1 cellular context compared by ENCODE assay signal in genomic region chr18:62693659-62694058, GRCh38.
TF ChIP-seq lines count a peak whose summit lies in the region.

No MANE protein-coding gene starts in this region.

TF ChIP-seq in HepG2, 621 proteins besides CTCF, POLR2A, EP300 and RAD21 (continued from another document):
- TF ChIP-seq DZIP1 (CRISPR knock-in tag; IDR thresholded peaks at IDR 0.05) (no peak), SAFB2 (CRISPR knock-in tag; IDR thresholded peaks at IDR 0.05; ENCODE audit: borderline replicate concordance, low read depth) (no peak), MTERF4 (CRISPR knock-in tag; IDR thresholded peaks at IDR 0.05) (no peak), HES4 (CRISPR knock-in tag; IDR thresholded peaks at IDR 0.05; ENCODE audit: borderline replicate concordance) (no peak), POLR2AphosphoS2 (IDR thresholded peaks at IDR 0.05; ENCODE audit: low read depth, low read length) (no peak), ZNF441 (CRISPR knock-in tag; IDR thresholded peaks at IDR 0.05; ENCODE audit: borderline replicate concordance) (no peak), ZNF160 (CRISPR knock-in tag; IDR thresholded peaks at IDR 0.05) (no peak), NR2C2 (CRISPR knock-in tag; IDR thresholded peaks at IDR 0.05; ENCODE audit: borderline replicate concordance) (no peak), ZNF225 (CRISPR knock-in tag; IDR thresholded peaks at IDR 0.05) (no peak), ZNF724P (CRISPR knock-in tag; IDR thresholded peaks at IDR 0.05; ENCODE audit: borderline replicate concordance) (no peak), ZNF788 (CRISPR knock-in tag; IDR thresholded peaks at IDR 0.05; ENCODE audit: borderline replicate concordance) (no peak), TSC22D2 (CRISPR knock-in tag; IDR thresholded peaks at IDR 0.05; ENCODE audit: borderline replicate concordance) (no peak), FOSL2 (CRISPR knock-in tag; IDR thresholded peaks at IDR 0.05) (peak; percentile 31; the same call in 1 of the 2 replicates), ZNF562 (CRISPR knock-in tag; IDR thresholded peaks at IDR 0.05; ENCODE audit: borderline replicate concordance) (no peak), ZNF572 (CRISPR knock-in tag; IDR thresholded peaks at IDR 0.05) (no peak), ZNF556 (CRISPR knock-in tag; IDR thresholded peaks at IDR 0.05; ENCODE audit: borderline replicate concordance) (no peak), CENPX (CRISPR knock-in tag; IDR thresholded peaks at IDR 0.05) (no peak), TFE3 (CRISPR knock-in tag; IDR thresholded peaks at IDR 0.05) (no peak), PPARG (CRISPR knock-in tag; conservative IDR thresholded peaks at IDR 0.05) (peak; percentile 94), ZNF30 (CRISPR knock-in tag; IDR thresholded peaks at IDR 0.05) (no peak), GATAD2A (CRISPR knock-in tag; IDR thresholded peaks at IDR 0.05) (peak; percentile 55), TEAD3 (CRISPR knock-in tag; optimal IDR thresholded peaks at IDR 0.05; ENCODE audit: borderline replicate concordance) (peak; percentile 56), SOX6 (IDR thresholded peaks at IDR 0.05) (no peak), SOX6 (CRISPR knock-in tag; IDR thresholded peaks at IDR 0.05) (peak; percentile 9; the same call in 1 of the 2 replicates), PAWR (CRISPR knock-in tag; IDR thresholded peaks at IDR 0.05; ENCODE audit: borderline replicate concordance) (no peak), ESRRA (CRISPR knock-in tag; IDR thresholded peaks at IDR 0.05; ENCODE audit: low read depth) (peak; percentile 97), MEF2D (CRISPR knock-in tag; IDR thresholded peaks at IDR 0.05) (no peak), SOX5 (CRISPR knock-in tag; IDR thresholded peaks at IDR 0.05; ENCODE audit: borderline replicate concordance) (peak; percentile 40; the same call in 1 of the 2 replicates), FOXK2 (IDR thresholded peaks at IDR 0.05) (no peak), ZFP36L1 (CRISPR knock-in tag; IDR thresholded peaks at IDR 0.05) (no peak), ZNF24 (IDR thresholded peaks at IDR 0.05) (peak; percentile 71), SRSF9 (IDR thresholded peaks at IDR 0.05; ENCODE audit: borderline replicate concordance, insufficient read depth, low read depth, low read length, poor library complexity, severe bottlenecking) (no peak)
- TF ChIP-seq, protein P1, sequence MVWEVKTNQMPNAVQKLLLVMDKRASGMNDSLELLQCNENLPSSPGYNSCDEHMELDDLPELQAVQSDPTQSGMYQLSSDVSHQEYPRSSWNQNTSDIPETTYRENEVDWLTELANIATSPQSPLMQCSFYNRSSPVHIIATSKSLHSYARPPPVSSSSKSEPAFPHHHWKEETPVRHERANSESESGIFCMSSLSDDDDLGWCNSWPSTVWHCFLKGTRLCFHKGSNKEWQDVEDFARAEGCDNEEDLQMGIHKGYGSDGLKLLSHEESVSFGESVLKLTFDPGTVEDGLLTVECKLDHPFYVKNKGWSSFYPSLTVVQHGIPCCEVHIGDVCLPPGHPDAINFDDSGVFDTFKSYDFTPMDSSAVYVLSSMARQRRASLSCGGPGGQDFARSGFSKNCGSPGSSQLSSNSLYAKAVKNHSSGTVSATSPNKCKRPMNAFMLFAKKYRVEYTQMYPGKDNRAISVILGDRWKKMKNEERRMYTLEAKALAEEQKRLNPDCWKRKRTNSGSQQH (CRISPR knock-in tag; IDR thresholded peaks at IDR 0.05; ENCODE audit: low read depth): no peak
- TF ChIP-seq, protein P2, sequence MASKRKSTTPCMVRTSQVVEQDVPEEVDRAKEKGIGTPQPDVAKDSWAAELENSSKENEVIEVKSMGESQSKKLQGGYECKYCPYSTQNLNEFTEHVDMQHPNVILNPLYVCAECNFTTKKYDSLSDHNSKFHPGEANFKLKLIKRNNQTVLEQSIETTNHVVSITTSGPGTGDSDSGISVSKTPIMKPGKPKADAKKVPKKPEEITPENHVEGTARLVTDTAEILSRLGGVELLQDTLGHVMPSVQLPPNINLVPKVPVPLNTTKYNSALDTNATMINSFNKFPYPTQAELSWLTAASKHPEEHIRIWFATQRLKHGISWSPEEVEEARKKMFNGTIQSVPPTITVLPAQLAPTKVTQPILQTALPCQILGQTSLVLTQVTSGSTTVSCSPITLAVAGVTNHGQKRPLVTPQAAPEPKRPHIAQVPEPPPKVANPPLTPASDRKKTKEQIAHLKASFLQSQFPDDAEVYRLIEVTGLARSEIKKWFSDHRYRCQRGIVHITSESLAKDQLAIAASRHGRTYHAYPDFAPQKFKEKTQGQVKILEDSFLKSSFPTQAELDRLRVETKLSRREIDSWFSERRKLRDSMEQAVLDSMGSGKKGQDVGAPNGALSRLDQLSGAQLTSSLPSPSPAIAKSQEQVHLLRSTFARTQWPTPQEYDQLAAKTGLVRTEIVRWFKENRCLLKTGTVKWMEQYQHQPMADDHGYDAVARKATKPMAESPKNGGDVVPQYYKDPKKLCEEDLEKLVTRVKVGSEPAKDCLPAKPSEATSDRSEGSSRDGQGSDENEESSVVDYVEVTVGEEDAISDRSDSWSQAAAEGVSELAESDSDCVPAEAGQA (IDR thresholded peaks at IDR 0.05; ENCODE audit: low read depth): no peak
- TF ChIP-seq, protein P2 (CRISPR knock-in tag; IDR thresholded peaks at IDR 0.05; ENCODE audit: borderline replicate concordance): no peak
- TF ChIP-seq, protein P3, sequence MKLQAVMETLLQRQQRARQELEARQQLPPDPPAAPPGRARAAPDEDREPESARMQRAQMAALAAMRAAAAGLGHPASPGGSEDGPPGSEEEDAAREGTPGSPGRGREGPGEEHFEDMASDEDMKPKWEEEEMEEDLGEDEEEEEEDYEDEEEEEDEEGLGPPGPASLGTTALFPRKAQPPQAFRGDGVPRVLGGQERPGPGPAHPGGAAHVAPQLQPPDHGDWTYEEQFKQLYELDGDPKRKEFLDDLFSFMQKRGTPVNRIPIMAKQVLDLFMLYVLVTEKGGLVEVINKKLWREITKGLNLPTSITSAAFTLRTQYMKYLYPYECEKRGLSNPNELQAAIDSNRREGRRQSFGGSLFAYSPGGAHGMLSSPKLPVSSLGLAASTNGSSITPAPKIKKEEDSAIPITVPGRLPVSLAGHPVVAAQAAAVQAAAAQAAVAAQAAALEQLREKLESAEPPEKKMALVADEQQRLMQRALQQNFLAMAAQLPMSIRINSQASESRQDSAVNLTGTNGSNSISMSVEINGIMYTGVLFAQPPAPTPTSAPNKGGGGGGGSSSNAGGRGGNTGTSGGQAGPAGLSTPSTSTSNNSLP (IDR thresholded peaks at IDR 0.05; ENCODE audit: low read depth, low read length): peak; percentile 43; the same call in 1 of the 2 replicates
